ENCODE assay signal across 8 cellular contexts in genomic region chr14:24605435-24606190, GRCh38. TPM values are rescaled to one million over a fixed set of nuclear protein-coding genes. Genes with fewer than 3 reads are reported as not detected.
DNase-seq lines count a peak whose midpoint lies in the region; ATAC-seq and TF ChIP-seq lines count a peak whose summit lies in the region.

No MANE protein-coding gene starts in this region.

- H3K4me3 ChIP-seq in WERI-Rb-1 (ENCODE audit: low read depth, low read length) (no peak overlapping the region), breast epithelium (no peak overlapping the region), mucosa of descending colon (no peak overlapping the region), stomach (no peak overlapping the region)

- 35 to 58% (median 42%) methylated on average over 3 of the region's 3 CpGs for WGBS in stomach, 5 donors

- TF ChIP-seq EP300 in stomach (IDR thresholded peaks at IDR 0.05), result no peak

- no peaks in the 10 kb centered on the region for H3K36me3 ChIP-seq in WERI-Rb-1
- H3K36me3 ChIP-seq in breast epithelium, result no peaks in the 10 kb centered on the region
- H3K36me3 ChIP-seq in mucosa of descending colon (ENCODE audit: low read depth), result no peaks in the 10 kb centered on the region
- H3K36me3 ChIP-seq in stomach, result no peaks in the 10 kb centered on the region

- H3K4me1 ChIP-seq in breast epithelium (no peaks in the 10 kb centered on the region), mucosa of descending colon (ENCODE audit: low read depth) (no peaks in the 10 kb centered on the region), stomach (peaks cover 0 to 6% (median 0%) of the 10 kb centered on the region in 4 donors)

- DNase-seq in GM03348 (ENCODE audit: low spot score), result peak; percentile 46
- peak; percentile 40 for DNase-seq in HPDE6-E6E7 (ENCODE audit: extremely low spot score)
- peak; percentile 25 for DNase-seq in WERI-Rb-1
- no peak for DNase-seq in breast epithelium (ENCODE audit: low spot score in 2 of 2)
- DNase-seq in mucosa of descending colon, result peak in 2 of 3 donors; percentile 53 to 63
- peak; percentile 53 for DNase-seq in stomach
- DNase-seq in NCI-H2227 treated with DMSO at 0.1 percent for 48 hours (lab: John Stamatoyannopoulos, UW), result no peak

- peak; percentile 80 for TF ChIP-seq CTCF in WERI-Rb-1 (IDR thresholded peaks at IDR 0.05; ENCODE audit: low read depth, low read length)
- TF ChIP-seq CTCF in breast epithelium (IDR thresholded peaks at IDR 0.05), result peak; percentile 33 to 53 (median 35)
- peak; percentile 80 for TF ChIP-seq CTCF in mucosa of descending colon (IDR thresholded peaks at IDR 0.05)
- TF ChIP-seq CTCF in stomach (IDR thresholded peaks at IDR 0.05), result peak in 5 of 7 experiments; percentile 31 to 76 (median 65)

- intact Hi-C loops in breast epithelium (cut with DNase I; ENCODE audit: low total_unique reads) (no loop called here), mucosa of descending colon (cut with DNase I, micrococcal nuclease) (no loop called here), stomach (cut with DNase I; ENCODE audit: low total_unique reads) (no loop called here)

- ATAC-seq in GM21423 (IDR thresholded peaks at IDR 0.05; ENCODE audit: unreplicated experiment), result peak; percentile 77
- peak; percentile 79 for ATAC-seq in mucosa of descending colon

- H3K9me3 ChIP-seq in WERI-Rb-1 (ENCODE audit: severe bottlenecking) (no peaks in the 10 kb centered on the region), breast epithelium (no peaks in the 10 kb centered on the region), mucosa of descending colon (no peaks in the 10 kb centered on the region), stomach (no peaks in the 10 kb centered on the region)

- TF ChIP-seq POLR2A in breast epithelium (IDR thresholded peaks at IDR 0.05), result no peak
- no peak for TF ChIP-seq POLR2A in stomach (IDR thresholded peaks at IDR 0.05)

- peaks cover 64% of the 10 kb centered on the region for H3K27me3 ChIP-seq in WERI-Rb-1 (ENCODE audit: insufficient read depth, low read depth, severe bottlenecking)
- no peaks in the 10 kb centered on the region for H3K27me3 ChIP-seq in breast epithelium
- H3K27me3 ChIP-seq in stomach, result no peaks in the 10 kb centered on the region

- H3K27ac ChIP-seq in WERI-Rb-1 (no peak overlapping the region), breast epithelium (no peak overlapping the region), stomach (peak overlapping the region in 2 of 5 donors; percentile 13 to 20)

RNA-seq across cellular contexts. Expression of gene GZMH, which starts 3.9 kb away (rescaled TPM):
- total RNA-seq in breast epithelium (1 to 10 TPM in 1 of 3 donors, under 1 TPM in 2; 0.80 to 1.3 (median 0.98) TPM), mucosa of descending colon (1 to 10 TPM in 2 of 3 donors, under 1 TPM in 1; 0.35 to 1.2 (median 1.0) TPM), stomach (1 to 10 TPM in 1 of 5 donors, under 1 TPM in 1, not detected in 3; 0.92 to 2.0 TPM)
- polyA plus RNA-seq in stomach, result 1 to 10 TPM in 2 of 3 donors, under 1 TPM in 1; 0.44 to 1.8 (median 1.8) TPM

RNA-seq across cellular contexts. Expression of gene GZMB, which starts 28.4 kb away (rescaled TPM):
- total RNA-seq in breast epithelium (1 to 10 TPM in 2 of 3 donors, not detected in 1; 1.3 to 2.2 TPM), mucosa of descending colon (1 to 10 TPM; 2.1 to 2.4 (median 2.1) TPM), stomach (1 to 10 TPM in 1 of 5 donors, under 1 TPM in 1, not detected in 3; 0.92 to 2.9 TPM)
- 1 to 10 TPM; 1.6 to 4.0 (median 2.3) TPM for polyA plus RNA-seq in stomach

RNA-seq across cellular contexts. Expression of gene CTSG, which starts 29.6 kb away (rescaled TPM):
- total RNA-seq in breast epithelium, result 10 to 100 TPM in 1 of 3 donors, under 1 TPM in 2; 0.59 to 25.3 (median 0.98) TPM
- total RNA-seq in mucosa of descending colon, result 1 to 10 TPM in 2 of 3 donors, not detected in 1; 2.9 to 9.1 TPM
- 1 to 10 TPM in 2 of 5 donors, under 1 TPM in 1, not detected in 2; 0.89 to 7.5 (median 3.3) TPM for total RNA-seq in stomach
- 1 to 10 TPM in 1 of 3 donors, under 1 TPM in 2; 0.28 to 2.3 (median 0.37) TPM for polyA plus RNA-seq in stomach

Comparison
In these comparisons a context has a peak if more than half of its experiments do, and no peak if none do; other contexts are left out.
1. DNase-seq: peak in GM03348 (single experiment), HPDE6-E6E7 (single experiment), WERI-Rb-1 (single experiment), mucosa of descending colon (2 of 3) and stomach (single experiment); none in breast epithelium (0 of 2) and NCI-H2227 treated with DMSO at 0.1 percent for 48 hours (single experiment).
2. Peak in every context shown above with its lines, with median percentiles within 50 percentile points of each other: CTCF ChIP-seq.